ENCODE assay signal across 1 cellular context in genomic region chr5:133274597-133274935, GRCh38.
TF ChIP-seq lines count a peak whose summit lies in the region.

No MANE protein-coding gene starts in this region.

TF ChIP-seq in HEK293, 187 proteins besides CTCF, POLR2A, EP300 and RAD21 (continued from another document and continues in another):
- TF ChIP-seq ZSCAN5A (tag by site-specific recombination; IDR thresholded peaks at IDR 0.05) = no peak
- TF ChIP-seq ZNF426 (tag by site-specific recombination; IDR thresholded peaks at IDR 0.05) = no peak
- no peak for TF ChIP-seq GLI4 (tag by site-specific recombination; IDR thresholded peaks at IDR 0.05)
- no peak for TF ChIP-seq ZNF548 (tag by site-specific recombination; IDR thresholded peaks at IDR 0.05)
- peak; percentile 98 for TF ChIP-seq PRDM6 (tag by site-specific recombination; IDR thresholded peaks at IDR 0.05)
- TF ChIP-seq MEIS1 (CRISPR knock-in tag; IDR thresholded peaks at IDR 0.05; ENCODE audit: borderline replicate concordance) = no peak
- TF ChIP-seq ZNF518A (tag by site-specific recombination; conservative IDR thresholded peaks at IDR 0.05; ENCODE audit: low read depth) = no peak
- peak; percentile 71 for TF ChIP-seq ZNF2 (tag by site-specific recombination; IDR thresholded peaks at IDR 0.05)
- TF ChIP-seq ZNF701 (tag by site-specific recombination; IDR thresholded peaks at IDR 0.05) = no peak
- no peak for TF ChIP-seq ZNF596 (tag by site-specific recombination; IDR thresholded peaks at IDR 0.05)
- TF ChIP-seq RBAK (tag by site-specific recombination; IDR thresholded peaks at IDR 0.05) = no peak
- no peak for TF ChIP-seq ZNF37A (tag by site-specific recombination; IDR thresholded peaks at IDR 0.05)
- TF ChIP-seq YY2 (tag by site-specific recombination; IDR thresholded peaks at IDR 0.05) = no peak
- TF ChIP-seq ZBTB20 (tag by site-specific recombination; IDR thresholded peaks at IDR 0.05) = no peak
- no peak for TF ChIP-seq ZNF621 (tag by site-specific recombination; IDR thresholded peaks at IDR 0.05)
- no peak for TF ChIP-seq ZBTB11 (tag by site-specific recombination; conservative IDR thresholded peaks at IDR 0.05; ENCODE audit: low read depth)
- no peak for TF ChIP-seq HOXC10 (CRISPR knock-in tag; IDR thresholded peaks at IDR 0.05)
- peak; percentile 54; the same call in 1 of the 2 replicates for TF ChIP-seq ZNF324 (tag by site-specific recombination; IDR thresholded peaks at IDR 0.05)
- 0 out of 2 replicates have a peak, but pooled peaks have one; percentile 56 for TF ChIP-seq BCL11A (tag by site-specific recombination; IDR thresholded peaks at IDR 0.05; ENCODE audit: low read depth)
- TF ChIP-seq ZFP3 (tag by site-specific recombination; IDR thresholded peaks at IDR 0.05; ENCODE audit: low read depth) = no peak
- TF ChIP-seq ATF2 (tag by site-specific recombination; IDR thresholded peaks at IDR 0.05; ENCODE audit: low read depth) = 0 out of 2 replicates have a peak, but pooled peaks have one; percentile 16
- TF ChIP-seq ZFP41 (tag by site-specific recombination; IDR thresholded peaks at IDR 0.05; ENCODE audit: borderline replicate concordance) = no peak
- TF ChIP-seq REPIN1 (tag by site-specific recombination; IDR thresholded peaks at IDR 0.05; ENCODE audit: low read depth) = no peak
- TF ChIP-seq YY1 (tag by site-specific recombination; IDR thresholded peaks at IDR 0.05) = no peak
- no peak for TF ChIP-seq ZNF302 (tag by site-specific recombination; IDR thresholded peaks at IDR 0.05; ENCODE audit: low read depth)
- TF ChIP-seq ZNF248 (tag by site-specific recombination; IDR thresholded peaks at IDR 0.05) = no peak
- TF ChIP-seq ZNF529 (tag by site-specific recombination; IDR thresholded peaks at IDR 0.05; ENCODE audit: insufficient replicate concordance) = no peak
- peak; percentile 62; the same call in 1 of the 2 replicates for TF ChIP-seq ZNF394 (tag by site-specific recombination; IDR thresholded peaks at IDR 0.05; ENCODE audit: borderline replicate concordance)
- TF ChIP-seq MYNN (tag by site-specific recombination; IDR thresholded peaks at IDR 0.05; ENCODE audit: borderline replicate concordance) = no peak
- no peak for TF ChIP-seq ZNF311 (tag by site-specific recombination; IDR thresholded peaks at IDR 0.05; ENCODE audit: borderline replicate concordance)
- TF ChIP-seq SCRT1 (tag by site-specific recombination; IDR thresholded peaks at IDR 0.05; ENCODE audit: borderline replicate concordance) = no peak
- no peak for TF ChIP-seq KLF8 (tag by site-specific recombination; IDR thresholded peaks at IDR 0.05)
- TF ChIP-seq ZNF488 (tag by site-specific recombination; IDR thresholded peaks at IDR 0.05) = peak; percentile 89
- TF ChIP-seq ZNF521 (tag by site-specific recombination; IDR thresholded peaks at IDR 0.05) = no peak
- TF ChIP-seq ZNF830 (tag by site-specific recombination; IDR thresholded peaks at IDR 0.05; ENCODE audit: low read depth) = no peak
- TF ChIP-seq ZNF19 (tag by site-specific recombination; IDR thresholded peaks at IDR 0.05; ENCODE audit: low read depth) = no peak
- TF ChIP-seq ZNF776 (tag by site-specific recombination; IDR thresholded peaks at IDR 0.05; ENCODE audit: borderline replicate concordance) = no peak
- no peak for TF ChIP-seq ZNF571 (tag by site-specific recombination; IDR thresholded peaks at IDR 0.05)
- TF ChIP-seq EGR2 (tag by site-specific recombination; IDR thresholded peaks at IDR 0.05; ENCODE audit: low read depth) = peak; percentile 31; the same call in 1 of the 2 replicates
- TF ChIP-seq ZNF404 (tag by site-specific recombination; IDR thresholded peaks at IDR 0.05) = no peak
- TF ChIP-seq ZNF350 (tag by site-specific recombination; IDR thresholded peaks at IDR 0.05) = no peak
- no peak for TF ChIP-seq ZBTB10 (tag by site-specific recombination; IDR thresholded peaks at IDR 0.05)
- no peak for TF ChIP-seq ZNF670 (tag by site-specific recombination; IDR thresholded peaks at IDR 0.05; ENCODE audit: low read depth)
- no peak for TF ChIP-seq ZNF544 (tag by site-specific recombination; IDR thresholded peaks at IDR 0.05)
- TF ChIP-seq ZNF18 (tag by site-specific recombination; IDR thresholded peaks at IDR 0.05) = peak; percentile 91
- peak; percentile 61; the same call in 1 of the 2 replicates for TF ChIP-seq ZFP69B (tag by site-specific recombination; IDR thresholded peaks at IDR 0.05)
- TF ChIP-seq ZNF626 (tag by site-specific recombination; IDR thresholded peaks at IDR 0.05) = no peak
- no peak for TF ChIP-seq ZNF114 (tag by site-specific recombination; IDR thresholded peaks at IDR 0.05)
- peak; percentile 81 for TF ChIP-seq ZNF629 (tag by site-specific recombination; IDR thresholded peaks at IDR 0.05)
